1 cellular context compared by ENCODE assay signal in genomic region chr1:92961896-92962752, GRCh38.
TF ChIP-seq lines count a peak whose summit lies in the region.

No MANE protein-coding gene starts in this region.

TF ChIP-seq in K562, 482 proteins besides CTCF, POLR2A, EP300 and RAD21 (continued from another document and continues in another):
- TF ChIP-seq SP1 (CRISPR knock-in tag; IDR thresholded peaks at IDR 0.05) (0 out of 2 replicates have a peak, but pooled peaks have one; percentile 16), PRMT5 (CRISPR knock-in tag; IDR thresholded peaks at IDR 0.05) (no peak), DEAF1 (CRISPR knock-in tag; IDR thresholded peaks at IDR 0.05) (no peak), ZNF347 (CRISPR knock-in tag; IDR thresholded peaks at IDR 0.05; ENCODE audit: low read depth) (no peak), ZSCAN32 (CRISPR knock-in tag; IDR thresholded peaks at IDR 0.05) (no peak), LARP7 (IDR thresholded peaks at IDR 0.05) (no peak), NR2F6 (CRISPR knock-in tag; IDR thresholded peaks at IDR 0.05) (no peak), ZNF384 (IDR thresholded peaks at IDR 0.05; ENCODE audit: low read depth, low read length) (peak; percentile 90), CTBP1 (IDR thresholded peaks at IDR 0.05; ENCODE audit: borderline replicate concordance) (0 out of 2 replicates have a peak, but pooled peaks have one; percentile 19), NCOA2 (IDR thresholded peaks at IDR 0.05; ENCODE audit: partially characterized antibody in 2 of 2) (no peak), TCF7 (IDR thresholded peaks at IDR 0.05; ENCODE audit: borderline replicate concordance) (no peak), HNRNPH1 (optimal IDR thresholded peaks at IDR 0.05; ENCODE audit: low read depth, low read length) (no peak), ZNF398 (CRISPR knock-in tag; IDR thresholded peaks at IDR 0.05) (no peak), ZBTB5 (IDR thresholded peaks at IDR 0.05) (no peak), STAT5A (IDR thresholded peaks at IDR 0.05; ENCODE audit: borderline replicate concordance, low read length) (no peak), ZNF766 (CRISPR knock-in tag; conservative IDR thresholded peaks at IDR 0.05) (peak; percentile 42; the same call in 1 of the 2 replicates), ZNF778 (CRISPR knock-in tag; IDR thresholded peaks at IDR 0.05) (no peak), ZNF436 (CRISPR knock-in tag; IDR thresholded peaks at IDR 0.05) (no peak), FOXP1 (CRISPR knock-in tag; IDR thresholded peaks at IDR 0.05) (no peak), DMBX1 (CRISPR knock-in tag; IDR thresholded peaks at IDR 0.05; ENCODE audit: borderline replicate concordance) (no peak), SRSF3 (IDR thresholded peaks at IDR 0.05; ENCODE audit: insufficient read depth, low read length) (no peak), CBFA2T2 (conservative IDR thresholded peaks at IDR 0.05) (no peak), SFPQ (IDR thresholded peaks at IDR 0.05; ENCODE audit: low read depth, low read length) (no peak), KAT8 (IDR thresholded peaks at IDR 0.05; ENCODE audit: low read depth) (no peak), PHB2 (IDR thresholded peaks at IDR 0.05; ENCODE audit: low read depth) (no peak), TEAD1 (CRISPR knock-in tag; IDR thresholded peaks at IDR 0.05) (0 out of 4 replicates have a peak, but pooled peaks of 1 of the 2 experiments have one; percentile 16), MYBL2 (IDR thresholded peaks at IDR 0.05; ENCODE audit: low read depth) (no peak), MYBL2 (CRISPR knock-in tag; IDR thresholded peaks at IDR 0.05; ENCODE audit: borderline replicate concordance) (no peak), KDM5B (IDR thresholded peaks at IDR 0.05; ENCODE audit: insufficient replicate concordance, low read depth, low read length) (no peak), TFAP4 (CRISPR knock-in tag; IDR thresholded peaks at IDR 0.05; ENCODE audit: borderline replicate concordance) (peak; percentile 47; the same call in 1 of the 2 replicates), ATF7 (IDR thresholded peaks at IDR 0.05) (no peak), NCOA6 (IDR thresholded peaks at IDR 0.05) (0 out of 2 replicates have a peak, but pooled peaks have one; percentile 8), RFX1 (IDR thresholded peaks at IDR 0.05) (no peak), SIN3B (IDR thresholded peaks at IDR 0.05; ENCODE audit: low read depth) (no peak), ADNP (tag; IDR thresholded peaks at IDR 0.05) (no peak), ZNF583 (CRISPR knock-in tag; IDR thresholded peaks at IDR 0.05) (no peak), ZNF511 (CRISPR knock-in tag; IDR thresholded peaks at IDR 0.05) (no peak), HOMEZ (CRISPR knock-in tag; IDR thresholded peaks at IDR 0.05) (no peak), E2F4 (CRISPR knock-in tag; IDR thresholded peaks at IDR 0.05; ENCODE audit: low read depth) (no peak), ATF6 (CRISPR knock-in tag; IDR thresholded peaks at IDR 0.05) (no peak), NEUROD1 (IDR thresholded peaks at IDR 0.05; ENCODE audit: borderline replicate concordance, low read depth, low read length, partially characterized antibody) (no peak), RBM15 (IDR thresholded peaks at IDR 0.05; ENCODE audit: insufficient read depth, low read length) (no peak), CAMTA2 (CRISPR knock-in tag; conservative IDR thresholded peaks at IDR 0.05) (no peak), CREB5 (CRISPR knock-in tag; IDR thresholded peaks at IDR 0.05) (no peak), BRF2 (IDR thresholded peaks at IDR 0.05; ENCODE audit: borderline replicate concordance, insufficient read depth, insufficient read length) (no peak), RBM34 (IDR thresholded peaks at IDR 0.05; ENCODE audit: borderline replicate concordance, insufficient read depth, low read length) (no peak)
